1 cellular context compared by ENCODE assay signal in the genomic region with DNA sequence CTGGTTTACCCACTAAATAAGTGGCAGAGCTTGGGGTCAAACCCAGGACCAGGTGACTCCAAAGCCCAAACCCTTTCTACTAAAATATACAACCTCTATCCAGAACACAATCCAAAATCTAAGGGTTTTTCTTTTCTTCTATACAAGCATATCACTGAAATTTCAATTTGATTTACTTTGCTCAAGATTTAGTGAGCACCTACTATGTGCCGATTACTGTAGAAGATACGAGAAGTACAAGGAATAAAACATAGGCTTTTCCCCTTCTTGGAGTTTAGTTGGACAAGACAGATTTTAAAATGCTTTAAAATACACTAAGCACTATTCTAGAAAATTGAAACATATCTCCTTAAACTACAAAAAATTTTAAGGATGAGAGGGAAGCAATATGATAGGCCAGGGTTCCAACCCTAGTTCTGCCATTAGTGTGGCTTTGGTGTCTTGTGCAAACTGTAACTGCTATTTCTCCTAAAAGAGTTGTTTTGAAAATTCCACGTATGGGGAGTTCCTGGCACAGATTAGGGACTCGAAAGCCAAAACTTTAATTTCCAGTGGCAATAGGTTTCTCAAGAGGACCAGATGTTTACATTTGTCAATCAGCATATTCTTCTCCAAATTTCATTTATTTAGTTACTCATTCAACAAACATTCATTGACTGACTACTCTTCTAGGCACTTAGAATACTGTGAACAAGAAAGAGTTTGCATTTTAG.
TF ChIP-seq lines count a peak whose summit lies in the region.

No MANE protein-coding gene starts in this region.

TF ChIP-seq in K562, 482 proteins besides CTCF, POLR2A, EP300 and RAD21:
- TF ChIP-seq ZKSCAN1 (IDR thresholded peaks at IDR 0.05; ENCODE audit: low read depth, low read length) (peak; percentile 78; the same call in 1 of the 2 replicates), ZNF175 (CRISPR knock-in tag; IDR thresholded peaks at IDR 0.05; ENCODE audit: low read depth) (no peak)
